1 cellular context compared by ENCODE assay signal in the genomic region with DNA sequence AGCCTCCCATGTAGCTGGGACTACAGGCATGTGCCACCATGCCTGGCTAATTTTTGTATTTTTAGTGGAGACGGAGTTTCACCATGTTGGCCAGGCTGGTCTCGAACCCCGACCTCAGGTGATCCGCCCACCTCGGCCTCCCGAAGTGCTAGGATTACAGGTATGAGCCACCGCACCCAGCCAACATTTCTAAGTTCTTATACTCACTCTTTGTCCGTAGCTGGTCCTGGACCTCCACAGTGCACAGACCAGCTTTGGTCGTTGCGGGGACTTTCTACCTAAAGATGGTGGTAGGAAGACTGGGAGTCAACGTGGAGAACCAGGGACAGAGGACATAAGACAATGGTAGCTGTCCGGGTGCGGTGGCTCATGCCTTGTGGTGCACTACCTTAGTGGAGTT. TPM values are rescaled to one million over a fixed set of nuclear protein-coding genes. Genes with fewer than 3 reads are reported as not detected.
"Had no signal": no experiment of that assay in that cellular context is flagged by ENCODE, and none has a peak within 500 bp of the region (broad histone marks: within the 10 kb centered on the region; RNA-seq: fewer than 3 reads in every experiment).

No MANE protein-coding gene starts in this region.

RNA-seq across cellular contexts. Expression of a gene that starts 13.4 kb away (rescaled TPM):
- total RNA-seq: G401 had no signal
